In the genomic region with DNA sequence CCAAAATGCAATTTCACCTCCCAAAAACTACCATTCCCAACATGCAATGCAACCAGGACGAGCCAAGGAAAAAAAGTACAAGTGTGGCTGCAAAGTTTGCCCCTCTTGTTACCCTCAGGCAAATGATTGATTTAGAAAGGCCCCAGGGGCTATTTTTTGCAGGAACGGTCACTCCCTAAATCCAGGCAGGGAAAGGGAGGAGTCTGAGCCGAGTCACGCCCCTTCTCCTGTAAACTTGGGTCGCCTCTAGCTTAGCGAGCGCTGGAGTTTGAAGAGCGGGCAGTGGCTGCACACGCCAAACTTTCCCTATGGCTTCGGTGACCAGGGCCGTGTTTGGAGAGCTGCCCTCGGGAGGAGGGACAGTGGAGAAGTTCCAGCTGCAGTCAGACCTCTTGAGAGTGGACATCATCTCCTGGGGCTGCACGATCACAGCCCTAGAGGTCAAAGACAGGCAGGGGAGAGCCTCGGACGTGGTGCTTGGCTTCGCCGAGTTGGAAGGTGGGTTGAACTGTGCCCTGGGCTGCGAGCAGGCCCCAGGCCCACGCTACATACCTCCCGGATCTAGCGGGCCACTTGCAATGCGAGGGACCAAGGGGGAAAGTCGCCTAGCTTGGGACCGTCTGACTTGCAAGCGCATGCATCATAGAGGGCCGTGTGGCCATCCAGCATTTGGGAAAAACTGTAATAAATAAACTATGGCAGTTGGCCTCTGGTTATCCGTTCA, we compare ENCODE assay signal across 1 cellular context.
A peak's percentile ranks its signal among the peaks of the same experiment; 100 is the strongest.
TF ChIP-seq lines count a peak whose summit lies in the region.

A gene (plus strand): TSS at position 261 of the 724 bp plus-strand sequence. CDS start 48 bp downstream, at position 309.

TF ChIP-seq in H1, 55 proteins besides CTCF, POLR2A, EP300 and RAD21 (continued from another document):
- no peak; the same call in 1 of the 2 replicates for TF ChIP-seq TBP (IDR thresholded peaks at IDR 0.05; ENCODE audit: low read depth, low read length)
- TF ChIP-seq SAP30 (IDR thresholded peaks at IDR 0.05; ENCODE audit: insufficient read depth, insufficient replicate concordance, low read length): no peak
- TF ChIP-seq RNF2 (IDR thresholded peaks at IDR 0.05; ENCODE audit: borderline replicate concordance, low read depth, low read length, missing control alignments, poor library complexity, severe bottlenecking): no peak
- peak; percentile 93 for TF ChIP-seq SP1 (IDR thresholded peaks at IDR 0.05; ENCODE audit: low read depth, low read length)
- peak; percentile 53; the same call in 1 of the 2 replicates for TF ChIP-seq PHF8 (conservative IDR thresholded peaks at IDR 0.05; ENCODE audit: low read depth, low read length)
- peak; percentile 64; the same call in 1 of the 2 replicates for TF ChIP-seq YY1 (IDR thresholded peaks at IDR 0.05; ENCODE audit: low read depth, low read length)
- TF ChIP-seq JUN (IDR thresholded peaks at IDR 0.05; ENCODE audit: low read depth, low read length): no peak
- TF ChIP-seq CBX8 (IDR thresholded peaks at IDR 0.05; ENCODE audit: borderline replicate concordance, low read depth, low read length): no peak
- peak; percentile 77; the same call in 1 of the 2 replicates for TF ChIP-seq TAF1 (IDR thresholded peaks at IDR 0.05; ENCODE audit: low read depth, low read length)
- TF ChIP-seq RBBP5 (IDR thresholded peaks at IDR 0.05; ENCODE audit: borderline replicate concordance, low read depth, low read length): peak; percentile 36; the same call in 1 of the 2 replicates
- no peak for TF ChIP-seq CHD1 (IDR thresholded peaks at IDR 0.05; ENCODE audit: low read depth, low read length)
- TF ChIP-seq TCF12 (IDR thresholded peaks at IDR 0.05; ENCODE audit: low read depth, low read length): no peak
- TF ChIP-seq, protein P1, sequence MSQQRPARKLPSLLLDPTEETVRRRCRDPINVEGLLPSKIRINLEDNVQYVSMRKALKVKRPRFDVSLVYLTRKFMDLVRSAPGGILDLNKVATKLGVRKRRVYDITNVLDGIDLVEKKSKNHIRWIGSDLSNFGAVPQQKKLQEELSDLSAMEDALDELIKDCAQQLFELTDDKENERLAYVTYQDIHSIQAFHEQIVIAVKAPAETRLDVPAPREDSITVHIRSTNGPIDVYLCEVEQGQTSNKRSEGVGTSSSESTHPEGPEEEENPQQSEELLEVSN (IDR thresholded peaks at IDR 0.05): no peak
- TF ChIP-seq, protein P2, sequence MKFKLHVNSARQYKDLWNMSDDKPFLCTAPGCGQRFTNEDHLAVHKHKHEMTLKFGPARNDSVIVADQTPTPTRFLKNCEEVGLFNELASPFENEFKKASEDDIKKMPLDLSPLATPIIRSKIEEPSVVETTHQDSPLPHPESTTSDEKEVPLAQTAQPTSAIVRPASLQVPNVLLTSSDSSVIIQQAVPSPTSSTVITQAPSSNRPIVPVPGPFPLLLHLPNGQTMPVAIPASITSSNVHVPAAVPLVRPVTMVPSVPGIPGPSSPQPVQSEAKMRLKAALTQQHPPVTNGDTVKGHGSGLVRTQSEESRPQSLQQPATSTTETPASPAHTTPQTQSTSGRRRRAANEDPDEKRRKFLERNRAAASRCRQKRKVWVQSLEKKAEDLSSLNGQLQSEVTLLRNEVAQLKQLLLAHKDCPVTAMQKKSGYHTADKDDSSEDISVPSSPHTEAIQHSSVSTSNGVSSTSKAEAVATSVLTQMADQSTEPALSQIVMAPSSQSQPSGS (IDR thresholded peaks at IDR 0.05; ENCODE audit: low read length): no peak
- TF ChIP-seq SP2 (IDR thresholded peaks at IDR 0.05; ENCODE audit: low read length): no peak
- no peak for TF ChIP-seq GTF2F1 (IDR thresholded peaks at IDR 0.05; ENCODE audit: borderline replicate concordance, low read depth, low read length)
- TF ChIP-seq BACH1 (IDR thresholded peaks at IDR 0.05; ENCODE audit: low read length): no peak
- TF ChIP-seq KDM5A (IDR thresholded peaks at IDR 0.05; ENCODE audit: low read length): no peak
- TF ChIP-seq MAFK (IDR thresholded peaks at IDR 0.05; ENCODE audit: low read depth, low read length): no peak
- TF ChIP-seq SUZ12 (IDR thresholded peaks at IDR 0.05; ENCODE audit: low read length): no peak
- TF ChIP-seq RFX5 (IDR thresholded peaks at IDR 0.05; ENCODE audit: borderline replicate concordance, low read depth, low read length): no peak
- TF ChIP-seq, protein P3, sequence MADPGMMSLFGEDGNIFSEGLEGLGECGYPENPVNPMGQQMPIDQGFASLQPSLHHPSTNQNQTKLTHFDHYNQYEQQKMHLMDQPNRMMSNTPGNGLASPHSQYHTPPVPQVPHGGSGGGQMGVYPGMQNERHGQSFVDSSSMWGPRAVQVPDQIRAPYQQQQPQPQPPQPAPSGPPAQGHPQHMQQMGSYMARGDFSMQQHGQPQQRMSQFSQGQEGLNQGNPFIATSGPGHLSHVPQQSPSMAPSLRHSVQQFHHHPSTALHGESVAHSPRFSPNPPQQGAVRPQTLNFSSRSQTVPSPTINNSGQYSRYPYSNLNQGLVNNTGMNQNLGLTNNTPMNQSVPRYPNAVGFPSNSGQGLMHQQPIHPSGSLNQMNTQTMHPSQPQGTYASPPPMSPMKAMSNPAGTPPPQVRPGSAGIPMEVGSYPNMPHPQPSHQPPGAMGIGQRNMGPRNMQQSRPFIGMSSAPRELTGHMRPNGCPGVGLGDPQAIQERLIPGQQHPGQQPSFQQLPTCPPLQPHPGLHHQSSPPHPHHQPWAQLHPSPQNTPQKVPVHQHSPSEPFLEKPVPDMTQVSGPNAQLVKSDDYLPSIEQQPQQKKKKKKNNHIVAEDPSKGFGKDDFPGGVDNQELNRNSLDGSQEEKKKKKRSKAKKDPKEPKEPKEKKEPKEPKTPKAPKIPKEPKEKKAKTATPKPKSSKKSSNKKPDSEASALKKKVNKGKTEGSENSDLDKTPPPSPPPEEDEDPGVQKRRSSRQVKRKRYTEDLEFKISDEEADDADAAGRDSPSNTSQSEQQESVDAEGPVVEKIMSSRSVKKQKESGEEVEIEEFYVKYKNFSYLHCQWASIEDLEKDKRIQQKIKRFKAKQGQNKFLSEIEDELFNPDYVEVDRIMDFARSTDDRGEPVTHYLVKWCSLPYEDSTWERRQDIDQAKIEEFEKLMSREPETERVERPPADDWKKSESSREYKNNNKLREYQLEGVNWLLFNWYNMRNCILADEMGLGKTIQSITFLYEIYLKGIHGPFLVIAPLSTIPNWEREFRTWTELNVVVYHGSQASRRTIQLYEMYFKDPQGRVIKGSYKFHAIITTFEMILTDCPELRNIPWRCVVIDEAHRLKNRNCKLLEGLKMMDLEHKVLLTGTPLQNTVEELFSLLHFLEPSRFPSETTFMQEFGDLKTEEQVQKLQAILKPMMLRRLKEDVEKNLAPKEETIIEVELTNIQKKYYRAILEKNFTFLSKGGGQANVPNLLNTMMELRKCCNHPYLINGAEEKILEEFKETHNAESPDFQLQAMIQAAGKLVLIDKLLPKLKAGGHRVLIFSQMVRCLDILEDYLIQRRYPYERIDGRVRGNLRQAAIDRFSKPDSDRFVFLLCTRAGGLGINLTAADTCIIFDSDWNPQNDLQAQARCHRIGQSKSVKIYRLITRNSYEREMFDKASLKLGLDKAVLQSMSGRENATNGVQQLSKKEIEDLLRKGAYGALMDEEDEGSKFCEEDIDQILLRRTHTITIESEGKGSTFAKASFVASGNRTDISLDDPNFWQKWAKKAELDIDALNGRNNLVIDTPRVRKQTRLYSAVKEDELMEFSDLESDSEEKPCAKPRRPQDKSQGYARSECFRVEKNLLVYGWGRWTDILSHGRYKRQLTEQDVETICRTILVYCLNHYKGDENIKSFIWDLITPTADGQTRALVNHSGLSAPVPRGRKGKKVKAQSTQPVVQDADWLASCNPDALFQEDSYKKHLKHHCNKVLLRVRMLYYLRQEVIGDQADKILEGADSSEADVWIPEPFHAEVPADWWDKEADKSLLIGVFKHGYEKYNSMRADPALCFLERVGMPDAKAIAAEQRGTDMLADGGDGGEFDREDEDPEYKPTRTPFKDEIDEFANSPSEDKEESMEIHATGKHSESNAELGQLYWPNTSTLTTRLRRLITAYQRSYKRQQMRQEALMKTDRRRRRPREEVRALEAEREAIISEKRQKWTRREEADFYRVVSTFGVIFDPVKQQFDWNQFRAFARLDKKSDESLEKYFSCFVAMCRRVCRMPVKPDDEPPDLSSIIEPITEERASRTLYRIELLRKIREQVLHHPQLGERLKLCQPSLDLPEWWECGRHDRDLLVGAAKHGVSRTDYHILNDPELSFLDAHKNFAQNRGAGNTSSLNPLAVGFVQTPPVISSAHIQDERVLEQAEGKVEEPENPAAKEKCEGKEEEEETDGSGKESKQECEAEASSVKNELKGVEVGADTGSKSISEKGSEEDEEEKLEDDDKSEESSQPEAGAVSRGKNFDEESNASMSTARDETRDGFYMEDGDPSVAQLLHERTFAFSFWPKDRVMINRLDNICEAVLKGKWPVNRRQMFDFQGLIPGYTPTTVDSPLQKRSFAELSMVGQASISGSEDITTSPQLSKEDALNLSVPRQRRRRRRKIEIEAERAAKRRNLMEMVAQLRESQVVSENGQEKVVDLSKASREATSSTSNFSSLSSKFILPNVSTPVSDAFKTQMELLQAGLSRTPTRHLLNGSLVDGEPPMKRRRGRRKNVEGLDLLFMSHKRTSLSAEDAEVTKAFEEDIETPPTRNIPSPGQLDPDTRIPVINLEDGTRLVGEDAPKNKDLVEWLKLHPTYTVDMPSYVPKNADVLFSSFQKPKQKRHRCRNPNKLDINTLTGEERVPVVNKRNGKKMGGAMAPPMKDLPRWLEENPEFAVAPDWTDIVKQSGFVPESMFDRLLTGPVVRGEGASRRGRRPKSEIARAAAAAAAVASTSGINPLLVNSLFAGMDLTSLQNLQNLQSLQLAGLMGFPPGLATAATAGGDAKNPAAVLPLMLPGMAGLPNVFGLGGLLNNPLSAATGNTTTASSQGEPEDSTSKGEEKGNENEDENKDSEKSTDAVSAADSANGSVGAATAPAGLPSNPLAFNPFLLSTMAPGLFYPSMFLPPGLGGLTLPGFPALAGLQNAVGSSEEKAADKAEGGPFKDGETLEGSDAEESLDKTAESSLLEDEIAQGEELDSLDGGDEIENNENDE (IDR thresholded peaks at IDR 0.05; ENCODE audit: insufficient replicate concordance, low read length): no peak
- no peak for TF ChIP-seq FOSL1 (IDR thresholded peaks at IDR 0.05; ENCODE audit: insufficient read depth, low read depth, low read length)
- no peak for TF ChIP-seq RXRA (IDR thresholded peaks at IDR 0.05; ENCODE audit: insufficient read depth, low read depth, low read length)
- TF ChIP-seq NRF1 (IDR thresholded peaks at IDR 0.05; ENCODE audit: low read depth, low read length): no peak
- no peak for TF ChIP-seq JUND (IDR thresholded peaks at IDR 0.05; ENCODE audit: low read length)
- TF ChIP-seq, protein P4, sequence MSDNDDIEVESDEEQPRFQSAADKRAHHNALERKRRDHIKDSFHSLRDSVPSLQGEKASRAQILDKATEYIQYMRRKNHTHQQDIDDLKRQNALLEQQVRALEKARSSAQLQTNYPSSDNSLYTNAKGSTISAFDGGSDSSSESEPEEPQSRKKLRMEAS (IDR thresholded peaks at IDR 0.05): peak; percentile 43; the same call in 1 of the 2 replicates
- TF ChIP-seq GABPA (IDR thresholded peaks at IDR 0.05; ENCODE audit: borderline replicate concordance, insufficient read depth, low read length): no peak
- no peak for TF ChIP-seq SRF (IDR thresholded peaks at IDR 0.05; ENCODE audit: low read depth, low read length)
- no peak for TF ChIP-seq BRCA1 (IDR thresholded peaks at IDR 0.05; ENCODE audit: low read depth, low read length)
- peak in 1 of 2 experiments; percentile 59; a peak in 1 of 4 replicates for TF ChIP-seq SIN3A (conservative IDR thresholded peaks at IDR 0.05 in 1 of 2, IDR thresholded peaks at IDR 0.05 in 1 of 2; ENCODE audit: low read depth in 1 of 2, low read length in 2 of 2)
- TF ChIP-seq POLR2AphosphoS5 (IDR thresholded peaks at IDR 0.05; ENCODE audit: low read depth, low read length): peak; percentile 69
- no peak for TF ChIP-seq CBX5 (IDR thresholded peaks at IDR 0.05; ENCODE audit: low read depth, low read length)
- TF ChIP-seq CEBPB (IDR thresholded peaks at IDR 0.05; ENCODE audit: low read depth, low read length): no peak
- no peak for TF ChIP-seq KDM1A (IDR thresholded peaks at IDR 0.05; ENCODE audit: borderline replicate concordance, low read length)
- 0 out of 2 replicates have a peak, but pooled peaks have one; percentile 26 for TF ChIP-seq TEAD4 (IDR thresholded peaks at IDR 0.05; ENCODE audit: low read depth, low read length)
- peak; percentile 84 for TF ChIP-seq ASH2L (IDR thresholded peaks at IDR 0.05; ENCODE audit: low read length)
- TF ChIP-seq SP4 (IDR thresholded peaks at IDR 0.05; ENCODE audit: low read length): peak; percentile 76; the same call in 1 of the 2 replicates
- TF ChIP-seq SIX5 (IDR thresholded peaks at IDR 0.05; ENCODE audit: low read depth, low read length): peak; percentile 97
- no peak for TF ChIP-seq EZH2 (IDR thresholded peaks at IDR 0.05; ENCODE audit: low read depth, low read length, severe bottlenecking)
- TF ChIP-seq HDAC2 (IDR thresholded peaks at IDR 0.05; ENCODE audit: borderline replicate concordance in 1 of 2, low read depth in 2 of 2, low read length in 2 of 2): no peak; a peak in 1 of 4 replicates
- no peak for TF ChIP-seq CHD2 (IDR thresholded peaks at IDR 0.05; ENCODE audit: low read length)
- TF ChIP-seq BCL11A (IDR thresholded peaks at IDR 0.05; ENCODE audit: low read depth in 2 of 2, low read length in 2 of 2): no peak
- no peak for TF ChIP-seq NANOG (IDR thresholded peaks at IDR 0.05; ENCODE audit: insufficient read depth, low read depth, low read length, poor library complexity, severe bottlenecking)
- TF ChIP-seq, protein P5, sequence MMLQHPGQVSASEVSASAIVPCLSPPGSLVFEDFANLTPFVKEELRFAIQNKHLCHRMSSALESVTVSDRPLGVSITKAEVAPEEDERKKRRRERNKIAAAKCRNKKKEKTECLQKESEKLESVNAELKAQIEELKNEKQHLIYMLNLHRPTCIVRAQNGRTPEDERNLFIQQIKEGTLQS (IDR thresholded peaks at IDR 0.05; ENCODE audit: insufficient read depth, low read depth, low read length): no peak
